15 cellular contexts compared by ENCODE assay signal in the genomic region with DNA sequence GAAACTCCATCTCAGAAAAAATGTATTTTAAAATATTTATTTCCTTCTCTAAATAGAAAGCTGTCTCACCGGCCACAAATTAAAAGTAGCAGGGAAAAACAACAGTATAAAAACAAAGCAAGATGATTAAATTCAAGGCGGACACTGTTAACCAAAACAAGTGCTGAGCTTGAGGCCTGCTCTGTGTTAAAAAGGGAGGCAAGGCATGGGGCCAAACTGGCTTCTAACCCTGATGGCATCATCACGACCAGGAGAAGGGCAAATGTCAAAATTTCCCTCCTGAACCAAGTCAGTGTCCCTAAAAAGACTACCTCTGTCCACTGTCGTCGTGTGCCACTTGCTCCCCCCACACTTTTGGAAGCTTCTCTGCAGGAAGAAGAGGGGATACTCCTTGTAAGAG.
DNase-seq lines count a peak whose midpoint lies in the region; TF ChIP-seq lines count a peak whose summit lies in the region.
"Had no signal": no experiment of that assay in that cellular context is flagged by ENCODE, and none has a peak within 500 bp of the region (broad histone marks: within the 10 kb centered on the region; RNA-seq: fewer than 3 reads in every experiment).

No MANE protein-coding gene starts in this region.

- no peaks in the 10 kb centered on the region for H3K36me3 ChIP-seq in esophagus muscularis mucosa
- no peaks in the 10 kb centered on the region for H3K36me3 ChIP-seq in rectal smooth muscle tissue (ENCODE audit: control insufficient read depth, insufficient read depth, low read length)
- no peaks in the 10 kb centered on the region for H3K36me3 ChIP-seq in uterus

- H3K4me1 Mint-ChIP-seq in activated naive CD4-positive, alpha-beta T cell treated with anti-CD3 and anti-CD28 coated beads, Interleukin-2, amount 10 ng/mL, durations not matched to agents 7 days and 5 days, result no peaks in the 10 kb centered on the region
- no peaks in the 10 kb centered on the region for H3K4me1 Mint-ChIP-seq in Calu3 (ENCODE audit: low read depth, unreplicated experiment)
- H3K4me1 Mint-ChIP-seq: CD4-positive, CD25-positive, alpha-beta regulatory T cell had no signal

- DNase-seq in esophagus muscularis mucosa (ENCODE audit: extremely low spot score) (no peak), uterus (peak in 1 of 2 donors; percentile 57), SHP77 (lab: John Stamatoyannopoulos, UW) (no peak), Calu3 (no peak)
- DNase-seq in activated naive CD4-positive, alpha-beta T cell treated with anti-CD3 and anti-CD28 coated beads, Interleukin-2, amount 10 ng/mL, durations not matched to agents 7 days and 5 days, result no peak
- DNase-seq: C1 segment of cervical spinal cord; Caco-2; CD4-positive, CD25-positive, alpha-beta regulatory T cell; CD8-positive, alpha-beta T cell; DMS 273 treated with DMSO at 0.1 percent for 48 hours; DMS79 treated with DMSO at 0.1 percent for 48 hours; GF-D8; GOT3; H7 had no signal

- WGBS in esophagus muscularis mucosa, result 58% methylated on average over 5 of the region's 5 CpGs

- H3K27me3 ChIP-seq in esophagus muscularis mucosa, result no peaks in the 10 kb centered on the region
- no peaks in the 10 kb centered on the region for H3K27me3 ChIP-seq in rectal smooth muscle tissue (ENCODE audit: control insufficient read depth, insufficient read depth, low read length)
- no peaks in the 10 kb centered on the region for H3K27me3 ChIP-seq in uterus

- H3K4me1 ChIP-seq in esophagus muscularis mucosa, result peaks cover 0 to 58% (median 46%) of the 10 kb centered on the region in 4 donors
- H3K4me1 ChIP-seq in rectal smooth muscle tissue (ENCODE audit: control insufficient read depth, insufficient read depth, low read length), result peaks cover 3% of the 10 kb centered on the region
- H3K4me1 ChIP-seq in uterus, result no peaks in the 10 kb centered on the region
- H3K4me1 ChIP-seq: Caco-2 had no signal

- CTCF ChIA-PET in activated naive CD4-positive, alpha-beta T cell treated with anti-CD3 and anti-CD28 coated beads, Interleukin-2, amount 10 ng/mL, durations not matched to agents 7 days and 5 days (lab: Charles Lee), result no interaction called here
- CTCF ChIA-PET in Calu3 (lab: Charles Lee), result no interaction called here

- no peak overlapping the region for H3K9ac ChIP-seq in rectal smooth muscle tissue (ENCODE audit: low read length)

- H3K27ac ChIP-seq in esophagus muscularis mucosa (replicated peaks in 1 of 4) (peak overlapping the region in 3 of 4 donors; percentile 30 to 58 (median 34)), rectal smooth muscle tissue (ENCODE audit: low read depth, low read length) (peak overlapping the region; percentile 61), uterus (peak overlapping the region; percentile 60 to 86)

- H3K36me3 Mint-ChIP-seq in activated naive CD4-positive, alpha-beta T cell treated with anti-CD3 and anti-CD28 coated beads, Interleukin-2, amount 10 ng/mL, durations not matched to agents 7 days and 5 days, result no peaks in the 10 kb centered on the region
- H3K36me3 Mint-ChIP-seq in Calu3 (ENCODE audit: insufficient read depth, unreplicated experiment), result no peaks in the 10 kb centered on the region
- H3K36me3 Mint-ChIP-seq: CD4-positive, CD25-positive, alpha-beta regulatory T cell; CD8-positive, alpha-beta T cell had no signal

- TF ChIP-seq CTCF in esophagus muscularis mucosa (IDR thresholded peaks at IDR 0.05) (no peak), uterus (IDR thresholded peaks at IDR 0.05) (no peak), Calu3 (IDR thresholded peaks at IDR 0.05; ENCODE audit: unreplicated experiment) (no peak)

- H3K4me3 ChIP-seq in esophagus muscularis mucosa, result no peak overlapping the region
- no peak overlapping the region for H3K4me3 ChIP-seq in rectal smooth muscle tissue (ENCODE audit: low read length)
- H3K4me3 ChIP-seq in uterus, result no peak overlapping the region

- no peaks in the 10 kb centered on the region for H3K27me3 Mint-ChIP-seq in activated naive CD4-positive, alpha-beta T cell treated with anti-CD3 and anti-CD28 coated beads, Interleukin-2, amount 10 ng/mL, durations not matched to agents 7 days and 5 days
- H3K27me3 Mint-ChIP-seq in Calu3 (ENCODE audit: unreplicated experiment), result peaks cover 47% of the 10 kb centered on the region
- H3K27me3 Mint-ChIP-seq: CD4-positive, CD25-positive, alpha-beta regulatory T cell had no signal

- TF ChIP-seq POLR2A in esophagus muscularis mucosa (IDR thresholded peaks at IDR 0.05; ENCODE audit: low read depth) (no peak), uterus (IDR thresholded peaks at IDR 0.05) (no peak)

- no peak overlapping the region for H3K4me3 Mint-ChIP-seq in activated naive CD4-positive, alpha-beta T cell treated with anti-CD3 and anti-CD28 coated beads, Interleukin-2, amount 10 ng/mL, durations not matched to agents 7 days and 5 days
- H3K4me3 Mint-ChIP-seq in Calu3 (ENCODE audit: low read depth, unreplicated experiment), result no peak overlapping the region
- H3K4me3 Mint-ChIP-seq: CD4-positive, CD25-positive, alpha-beta regulatory T cell; CD8-positive, alpha-beta T cell had no signal

- TF ChIP-seq EP300 in esophagus muscularis mucosa (IDR thresholded peaks at IDR 0.05), result no peak

- intact Hi-C loops in esophagus muscularis mucosa (cut with DNase I) (no loop called here), uterus (cut with DNase I; ENCODE audit: low total_unique reads) (no loop called here), Calu3 (cut with micrococcal nuclease; ENCODE audit: unreplicated experiment) (no loop called here)

- no TSS peak for BruUV-seq in Calu3 (replicated peaks; lab: Mats Ljungman, UMichigan)

- no peak overlapping the region for H3K27ac Mint-ChIP-seq in activated naive CD4-positive, alpha-beta T cell treated with anti-CD3 and anti-CD28 coated beads, Interleukin-2, amount 10 ng/mL, durations not matched to agents 7 days and 5 days
- no peak overlapping the region for H3K27ac Mint-ChIP-seq in Calu3 (ENCODE audit: unreplicated experiment)
- H3K27ac Mint-ChIP-seq: CD4-positive, CD25-positive, alpha-beta regulatory T cell; CD8-positive, alpha-beta T cell had no signal

- H3K9me3 Mint-ChIP-seq in activated naive CD4-positive, alpha-beta T cell treated with anti-CD3 and anti-CD28 coated beads, Interleukin-2, amount 10 ng/mL, durations not matched to agents 7 days and 5 days, result no peaks in the 10 kb centered on the region
- peaks cover 3% of the 10 kb centered on the region for H3K9me3 Mint-ChIP-seq in Calu3 (ENCODE audit: low read depth, unreplicated experiment)
- H3K9me3 Mint-ChIP-seq: CD8-positive, alpha-beta T cell had no signal

- H3K9me3 ChIP-seq in esophagus muscularis mucosa, result no peaks in the 10 kb centered on the region
- no peaks in the 10 kb centered on the region for H3K9me3 ChIP-seq in uterus
- H3K9me3 ChIP-seq: Caco-2 had no signal
